9 cellular contexts compared by ENCODE assay signal in genomic region chr20:62977613-62978558, GRCh38. TPM values are rescaled to one million over a fixed set of nuclear protein-coding genes. Genes with fewer than 3 reads are reported as not detected.
DNase-seq lines count a peak whose midpoint lies in the region; ATAC-seq and TF ChIP-seq lines count a peak whose summit lies in the region.
"Had no signal": no experiment of that assay in that cellular context is flagged by ENCODE, and none has a peak within 500 bp of the region (broad histone marks: within the 10 kb centered on the region; RNA-seq: fewer than 3 reads in every experiment).

No MANE protein-coding gene starts in this region.

- ATAC-seq in GM18498 (IDR thresholded peaks at IDR 0.05; ENCODE audit: unreplicated experiment) = peak; percentile 68
- peak; percentile 43 for ATAC-seq in HG02610 (IDR thresholded peaks at IDR 0.05; ENCODE audit: unreplicated experiment)

- H3K27ac ChIP-seq in right atrium auricular region = no peak overlapping the region
- H3K27ac ChIP-seq: PC-9 had no signal

- H3K9me3 ChIP-seq in right atrium auricular region = no peaks in the 10 kb centered on the region

- DNase-seq in NCI-H526 (lab: John Stamatoyannopoulos, UW) (peak; percentile 39 to 79), activated T-cell treated with anti-CD3 and anti-CD28 coated beads for 48 hours (ENCODE audit: low read depth) (peak; percentile 65), right atrium auricular region (ENCODE audit: low spot score) (no peak), cerebellar cortex (ENCODE audit: low spot score) (no peak), GM03348 (ENCODE audit: low spot score) (no peak)
- peak; percentile 83 for DNase-seq in stimulated activated CD4-positive, alpha-beta T cell treated with anti-CD3 and anti-CD28 coated beads, Interleukin-2, amount 100 ng/mL, for 4 hours (ENCODE audit: low read depth)

- H3K27me3 ChIP-seq in right atrium auricular region = peaks cover 7 to 23% of the 10 kb centered on the region in 2 donors

- no peaks in the 10 kb centered on the region for H3K36me3 ChIP-seq in right atrium auricular region

- peaks cover 0 to 2% of the 10 kb centered on the region in 2 donors for H3K4me1 ChIP-seq in right atrium auricular region

- H3K4me3 ChIP-seq in right atrium auricular region = no peak overlapping the region
- H3K4me3 ChIP-seq: PC-9 had no signal

- TF ChIP-seq CTCF in right atrium auricular region (IDR thresholded peaks at IDR 0.05) = no peak

RNA-seq across cellular contexts. Expression of gene SLC17A9, which starts 25.4 kb away (rescaled TPM):
- 1 to 10 TPM; 1.3 to 1.8 TPM for total RNA-seq in right atrium auricular region

RNA-seq across cellular contexts. Expression of gene BHLHE23, which starts 28.9 kb away (rescaled TPM):
- total RNA-seq in right atrium auricular region = not detected
- total RNA-seq: PC-9 had no signal

RNA-seq across cellular contexts. Expression of gene GID8, which starts 39.9 kb away (rescaled TPM):
- 10 to 100 TPM; 16.8 to 18.7 TPM for total RNA-seq in right atrium auricular region

RNA-seq across cellular contexts. Expression of gene DIDO1, which starts 51.6 kb away (rescaled TPM):
- 10 to 100 TPM; 34.7 to 37.5 TPM for total RNA-seq in right atrium auricular region

Comparison
In these comparisons a context has a peak if more than half of its experiments do, and no peak if none do; other contexts are left out.
1. DNase-seq: peak in NCI-H526 (2 of 2), activated T-cell treated with anti-CD3 and anti-CD28 coated beads for 48 hours (single experiment) and stimulated activated CD4-positive, alpha-beta T cell treated with anti-CD3 and anti-CD28 coated beads, Interleukin-2, amount 100 ng/mL, for 4 hours (single experiment); none in right atrium auricular region (single experiment), cerebellar cortex (single experiment) and GM03348 (single experiment).